Comparison of ENCODE assay signal across 19 cellular contexts in the genomic region with DNA sequence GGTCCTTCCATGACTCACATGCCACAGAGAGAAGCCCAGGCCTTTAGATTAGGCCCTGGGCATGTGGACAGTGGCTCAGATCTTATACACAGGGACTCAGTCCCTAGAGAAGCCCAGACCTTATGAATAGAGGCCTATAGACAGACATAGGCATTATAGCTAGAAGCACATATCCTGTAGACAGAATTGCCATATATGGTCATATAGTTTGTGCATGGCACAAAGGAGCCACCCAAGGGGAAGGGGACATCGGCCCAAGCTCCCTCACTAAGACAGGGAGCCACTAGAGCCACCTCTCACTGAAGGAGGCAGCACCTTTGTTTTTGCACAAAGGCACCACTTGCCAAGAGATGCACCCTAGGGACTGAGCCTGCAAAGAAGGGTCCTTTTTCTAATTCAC. TPM values are rescaled to one million over a fixed set of nuclear protein-coding genes. Genes with fewer than 3 reads are reported as not detected.
"Had no signal": no experiment of that assay in that cellular context is flagged by ENCODE, and none has a peak within 500 bp of the region (broad histone marks: within the 10 kb centered on the region; RNA-seq: fewer than 3 reads in every experiment).

No MANE protein-coding gene starts in this region.

- H3K9me3 ChIP-seq: esophagus squamous epithelium, mucosa of descending colon, tibial artery had no signal

- H3K36me3 ChIP-seq: esophagus squamous epithelium, tibial artery, WERI-Rb-1 had no signal

- H3K27ac ChIP-seq: esophagus squamous epithelium, tibial artery, WERI-Rb-1 had no signal

- H3K4me3 Mint-ChIP-seq: activated CD4-positive, alpha-beta memory T cell treated with anti-CD3 and anti-CD28 coated beads, Interleukin-2, amount 10 ng/mL, durations not matched to agents 7 days and 5 days; activated CD8-positive, alpha-beta memory T cell treated with anti-CD3 and anti-CD28 coated beads, Interleukin-2, amount 10 ng/mL, durations not matched to agents 7 days and 5 days; activated naive CD8-positive, alpha-beta T cell; effector memory CD8-positive, alpha-beta T cell had no signal

- DNase-seq: activated CD4-positive, alpha-beta memory T cell treated with anti-CD3 and anti-CD28 coated beads, Interleukin-2, amount 10 ng/mL, durations not matched to agents 7 days and 5 days; activated CD8-positive, alpha-beta memory T cell treated with anti-CD3 and anti-CD28 coated beads, Interleukin-2, amount 10 ng/mL, durations not matched to agents 7 days and 5 days; dermis blood vessel endothelial cell; effector memory CD8-positive, alpha-beta T cell; esophagus squamous epithelium; left cardiac atrium; mesenchymal stem cell; naive B cell; nucleus accumbens; stimulated activated CD4-positive, alpha-beta T cell treated with anti-CD3 and anti-CD28 coated beads, Interleukin-2, amount 100 ng/mL, for 24 hours; stimulated activated naive CD4-positive, alpha-beta T cell treated with Interleukin-2 at 50 U/mL for 16 hours; T-helper 2 cell; tibial artery; WERI-Rb-1 had no signal

- H3K4me3 ChIP-seq: esophagus squamous epithelium, mucosa of descending colon, tibial artery had no signal

- H3K36me3 Mint-ChIP-seq: activated CD8-positive, alpha-beta memory T cell treated with anti-CD3 and anti-CD28 coated beads, Interleukin-2, amount 10 ng/mL, durations not matched to agents 7 days and 5 days; activated naive CD8-positive, alpha-beta T cell had no signal

- H3K9me3 Mint-ChIP-seq: activated CD4-positive, alpha-beta memory T cell treated with anti-CD3 and anti-CD28 coated beads, Interleukin-2, amount 10 ng/mL, durations not matched to agents 7 days and 5 days; effector memory CD8-positive, alpha-beta T cell had no signal

- ATAC-seq: activated CD8-positive, alpha-beta memory T cell treated with anti-CD3 and anti-CD28 coated beads, Interleukin-2, amount 10 ng/mL, durations not matched to agents 7 days and 5 days; effector memory CD8-positive, alpha-beta T cell; left cardiac atrium; mucosa of descending colon had no signal

- H3K27ac Mint-ChIP-seq: activated CD4-positive, alpha-beta memory T cell treated with anti-CD3 and anti-CD28 coated beads, Interleukin-2, amount 10 ng/mL, durations not matched to agents 7 days and 5 days; activated CD8-positive, alpha-beta memory T cell treated with anti-CD3 and anti-CD28 coated beads, Interleukin-2, amount 10 ng/mL, durations not matched to agents 7 days and 5 days; activated naive CD8-positive, alpha-beta T cell; effector memory CD8-positive, alpha-beta T cell; naive B cell had no signal

RNA-seq across cellular contexts. Expression of a gene that starts 42.7 kb away (rescaled TPM):
- total RNA-seq: activated CD4-positive, alpha-beta memory T cell treated with anti-CD3 and anti-CD28 coated beads, Interleukin-2, amount 10 ng/mL, durations not matched to agents 7 days and 5 days; activated CD8-positive, alpha-beta memory T cell treated with anti-CD3 and anti-CD28 coated beads, Interleukin-2, amount 10 ng/mL, durations not matched to agents 7 days and 5 days; dermis blood vessel endothelial cell; left cardiac atrium; renal cortical epithelial cell; subcutaneous adipose tissue; urinary bladder had no signal
- polyA plus RNA-seq: urinary bladder had no signal
